In genomic region chr2:124437811-124438210, GRCh38 we compare ENCODE assay signal across 27 cellular contexts.
DNase-seq lines count a peak whose midpoint lies in the region; ATAC-seq and TF ChIP-seq lines count a peak whose summit lies in the region.
"Had no signal": no experiment of that assay in that cellular context is flagged by ENCODE, and none has a peak within 500 bp of the region (broad histone marks: within the 10 kb centered on the region; RNA-seq: fewer than 3 reads in every experiment).

No MANE protein-coding gene starts in this region.

- H3K4me1 ChIP-seq in endodermal cell (ENCODE audit: control insufficient read depth, insufficient read depth, low read length): no peaks in the 10 kb centered on the region
- H3K4me1 ChIP-seq: BLaER1, psoas muscle, upper lobe of left lung had no signal

- H3K9me3 Mint-ChIP-seq in endodermal cell: no peaks in the 10 kb centered on the region
- no peaks in the 10 kb centered on the region for H3K9me3 Mint-ChIP-seq in nephron progenitor cell
- peaks cover 8 to 14% of the 10 kb centered on the region in 2 donors for H3K9me3 Mint-ChIP-seq in effector memory CD8-positive, alpha-beta T cell
- H3K9me3 Mint-ChIP-seq: activated CD4-positive, alpha-beta memory T cell treated with anti-CD3 and anti-CD28 coated beads, Interleukin-2, amount 10 ng/mL, durations not matched to agents 7 days and 5 days had no signal

- no peaks in the 10 kb centered on the region for H3K9me3 ChIP-seq in endodermal cell (ENCODE audit: control insufficient read depth, low read length)
- H3K9me3 ChIP-seq: BLaER1, neutrophil, upper lobe of left lung had no signal

- no peaks in the 10 kb centered on the region for H3K36me3 ChIP-seq in endodermal cell (ENCODE audit: control insufficient read depth, insufficient read depth, low read length)
- H3K36me3 ChIP-seq: BLaER1, neutrophil, upper lobe of left lung had no signal

- H3K36me3 Mint-ChIP-seq in endodermal cell (ENCODE audit: low read depth) (no peaks in the 10 kb centered on the region), nephron progenitor cell (ENCODE audit: low read depth) (no peaks in the 10 kb centered on the region)
- no peaks in the 10 kb centered on the region for H3K36me3 Mint-ChIP-seq in effector memory CD8-positive, alpha-beta T cell (ENCODE audit: insufficient read depth)
- H3K36me3 Mint-ChIP-seq: activated naive CD8-positive, alpha-beta T cell treated with anti-CD3 and anti-CD28 coated beads, Interleukin-2, amount 10 ng/mL, durations not matched to agents 7 days and 5 days; stimulated activated naive B cell treated with anti-CD40 and anti-IgM and Interleukin-4, amounts not matched to agents 10 μg/mL and 1 μg/mL and 100 μg/mL, for 72 hours had no signal

- H3K27me3 ChIP-seq in endodermal cell (ENCODE audit: control insufficient read depth, insufficient read depth, low read length, poor library complexity, severe bottlenecking): no peaks in the 10 kb centered on the region
- H3K27me3 ChIP-seq: BLaER1, neutrophil, upper lobe of left lung had no signal

- H3K4me3 Mint-ChIP-seq in endodermal cell (no peak overlapping the region), nephron progenitor cell (no peak overlapping the region)
- H3K4me3 Mint-ChIP-seq in effector memory CD8-positive, alpha-beta T cell: no peak overlapping the region
- H3K4me3 Mint-ChIP-seq: activated CD4-positive, alpha-beta memory T cell treated with anti-CD3 and anti-CD28 coated beads, Interleukin-2, amount 10 ng/mL, durations not matched to agents 7 days and 5 days; activated naive CD8-positive, alpha-beta T cell treated with anti-CD3 and anti-CD28 coated beads, Interleukin-2, amount 10 ng/mL, durations not matched to agents 7 days and 5 days; H9; stimulated activated naive B cell treated with anti-CD40 and anti-IgM and Interleukin-4, amounts not matched to agents 10 μg/mL and 1 μg/mL and 100 μg/mL, for 72 hours; T-helper 1 cell treated with Interleukin-12 subunit alpha and Interleukin-12 subunit beta and Interleukin-4 antibody, amounts not matched to agents 30 μg/mL and 1 μg/mL, for 36 hours had no signal

- no peak overlapping the region for H3K4me3 ChIP-seq in endodermal cell (ENCODE audit: low read length)
- H3K4me3 ChIP-seq: BLaER1, psoas muscle, upper lobe of left lung had no signal

- H3K27ac Mint-ChIP-seq in endodermal cell (no peak overlapping the region), nephron progenitor cell (no peak overlapping the region)
- no peak overlapping the region for H3K27ac Mint-ChIP-seq in effector memory CD8-positive, alpha-beta T cell
- H3K27ac Mint-ChIP-seq: activated CD4-positive, alpha-beta memory T cell treated with anti-CD3 and anti-CD28 coated beads, Interleukin-2, amount 10 ng/mL, durations not matched to agents 7 days and 5 days; activated naive CD8-positive, alpha-beta T cell treated with anti-CD3 and anti-CD28 coated beads, Interleukin-2, amount 10 ng/mL, durations not matched to agents 7 days and 5 days; activated T-helper 2 cell treated with anti-CD3 and anti-CD28 coated beads, Interferon-gamma antibody, Interleukin-2, Interleukin-4, amounts not matched to agents 10 μg/mL and 5 μg/mL and 100 μg/mL, durations not matched to agents 14 hours and 24 hours and 36 hours; H9; stimulated activated naive B cell treated with anti-CD40 and anti-IgM and Interleukin-4, amounts not matched to agents 10 μg/mL and 1 μg/mL and 100 μg/mL, for 72 hours; T-helper 1 cell treated with Interleukin-12 subunit alpha and Interleukin-12 subunit beta and Interleukin-4 antibody, amounts not matched to agents 30 μg/mL and 1 μg/mL, for 36 hours had no signal

- H3K27me3 Mint-ChIP-seq in endodermal cell (ENCODE audit: insufficient read depth) (no peaks in the 10 kb centered on the region), nephron progenitor cell (ENCODE audit: low read depth, poor library complexity) (peaks cover 3% of the 10 kb centered on the region)
- H3K27me3 Mint-ChIP-seq in effector memory CD8-positive, alpha-beta T cell: no peaks in the 10 kb centered on the region
- H3K27me3 Mint-ChIP-seq: activated CD4-positive, alpha-beta memory T cell treated with anti-CD3 and anti-CD28 coated beads, Interleukin-2, amount 10 ng/mL, durations not matched to agents 7 days and 5 days; activated naive CD8-positive, alpha-beta T cell treated with anti-CD3 and anti-CD28 coated beads, Interleukin-2, amount 10 ng/mL, durations not matched to agents 7 days and 5 days; stimulated activated naive B cell treated with anti-CD40 and anti-IgM and Interleukin-4, amounts not matched to agents 10 μg/mL and 1 μg/mL and 100 μg/mL, for 72 hours had no signal

- no peak for TF ChIP-seq CTCF in endodermal cell (conservative IDR thresholded peaks at IDR 0.05)
- no peak for TF ChIP-seq CTCF in nephron progenitor cell (IDR thresholded peaks at IDR 0.05)

- DNase-seq in NCI-H510A treated with DMSO at 0.1 percent for 48 hours (lab: John Stamatoyannopoulos, UW) (peak; percentile 61), NCI-H510A (lab: John Stamatoyannopoulos, UW) (no peak), M059J (ENCODE audit: low read depth) (peak; percentile 13), endodermal cell (peak; percentile 81), nephron progenitor cell (peak; percentile 76), dedifferentiated amniotic fluid mesenchymal stem cell (ENCODE audit: extremely low spot score) (no peak), NCI-H526 (lab: John Stamatoyannopoulos, UW) (no peak)
- DNase-seq in effector memory CD8-positive, alpha-beta T cell: no peak
- DNase-seq: activated CD4-positive, alpha-beta memory T cell treated with anti-CD3 and anti-CD28 coated beads, Interleukin-2, amount 10 ng/mL, durations not matched to agents 7 days and 5 days; activated CD8-positive, alpha-beta memory T cell treated with anti-CD3 and anti-CD28 coated beads, Interleukin-2, amount 50 U/mL, for 48 hours; activated naive CD8-positive, alpha-beta T cell treated with anti-CD3 and anti-CD28 coated beads, Interleukin-2, amount 10 ng/mL, durations not matched to agents 7 days and 5 days; cerebellar nuclear complex; GF-D8; H9; KBM-7; NCI-H146; NCI-H748 treated with DMSO at 0.1 percent for 48 hours; psoas muscle; stimulated activated CD4-positive, alpha-beta T cell treated with anti-CD3 and anti-CD28 coated beads, Interleukin-15, amount 100 ng/mL, for 24 hours; stimulated activated naive B cell treated with anti-CD40 and anti-IgM and Interleukin-4, amounts not matched to agents 10 μg/mL and 1 μg/mL and 100 μg/mL, for 72 hours; upper lobe of left lung had no signal

- ATAC-seq in effector memory CD8-positive, alpha-beta T cell (replicated peaks): no peak
- ATAC-seq: activated CD4-positive, CD25-positive, alpha-beta regulatory T cell treated with anti-CD3 and anti-CD28 coated beads, Interleukin-2, amount 50 U/mL, for 24 hours; psoas muscle; stimulated activated naive B cell treated with anti-CD40 and anti-IgM and Interleukin-4, amounts not matched to agents 10 μg/mL and 1 μg/mL and 100 μg/mL, for 72 hours had no signal

- no peak overlapping the region for H3K9ac ChIP-seq in endodermal cell (ENCODE audit: extremely low read depth, low read length, poor library complexity, severe bottlenecking)
- H3K9ac ChIP-seq: BLaER1 had no signal

- H3K27ac ChIP-seq in endodermal cell (ENCODE audit: low read depth, low read length): no peak overlapping the region
- H3K27ac ChIP-seq: BLaER1, neutrophil, psoas muscle, RWPE1, upper lobe of left lung had no signal

- WGBS in endodermal cell (ENCODE audit: insufficient coverage in 1 of 2, insufficient read length in 1 of 2), 2 experiments: 73% methylated on average over 1 of the region's 1 CpG; no CpG with 5 or more reads in 1 of the 2 experiments

- H3K4me1 Mint-ChIP-seq in endodermal cell (no peaks in the 10 kb centered on the region), nephron progenitor cell (no peaks in the 10 kb centered on the region)
- H3K4me1 Mint-ChIP-seq in effector memory CD8-positive, alpha-beta T cell (ENCODE audit: low read depth in 2 of 2): no peaks in the 10 kb centered on the region
- H3K4me1 Mint-ChIP-seq: activated CD4-positive, alpha-beta memory T cell treated with anti-CD3 and anti-CD28 coated beads, Interleukin-2, amount 10 ng/mL, durations not matched to agents 7 days and 5 days; activated naive CD8-positive, alpha-beta T cell treated with anti-CD3 and anti-CD28 coated beads, Interleukin-2, amount 10 ng/mL, durations not matched to agents 7 days and 5 days; stimulated activated naive B cell treated with anti-CD40 and anti-IgM and Interleukin-4, amounts not matched to agents 10 μg/mL and 1 μg/mL and 100 μg/mL, for 72 hours had no signal

Comparison
In these comparisons a context has a peak if more than half of its experiments do, and no peak if none do; other contexts are left out.
1. DNase-seq: peak in NCI-H510A treated with DMSO at 0.1 percent for 48 hours (single experiment), M059J (single experiment), endodermal cell (single experiment) and nephron progenitor cell (single experiment); none in NCI-H510A (single experiment), dedifferentiated amniotic fluid mesenchymal stem cell (single experiment), NCI-H526 (0 of 2) and effector memory CD8-positive, alpha-beta T cell (0 of 3).